In the genomic region with DNA sequence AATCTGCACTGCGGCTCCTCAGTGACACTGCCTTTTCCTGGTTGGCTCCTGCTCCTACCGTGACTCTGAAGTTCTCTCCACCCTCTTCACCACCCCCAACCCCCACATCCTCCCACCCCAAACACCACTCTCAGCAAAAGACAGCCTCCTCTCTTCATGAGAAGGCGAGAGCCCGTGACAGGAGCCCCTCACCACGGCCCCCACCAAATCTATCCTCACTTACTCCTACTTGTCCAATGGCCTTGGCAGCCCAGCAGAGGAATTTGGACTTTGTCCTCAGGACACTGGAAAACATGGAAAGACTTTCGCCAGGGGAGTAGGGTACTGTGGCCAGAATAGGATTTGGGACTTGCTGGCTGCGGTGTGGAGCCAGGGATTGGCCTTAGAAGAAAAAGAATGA, we compare ENCODE assay signal across 1 cellular context.
TF ChIP-seq lines count a peak whose summit lies in the region.

No MANE protein-coding gene starts in this region.

TF ChIP-seq in HepG2, 621 proteins besides CTCF, POLR2A, EP300 and RAD21 (continues in another document):
- no peak for TF ChIP-seq ARNT (IDR thresholded peaks at IDR 0.05)
- TF ChIP-seq ZNF337 (CRISPR knock-in tag; IDR thresholded peaks at IDR 0.05; ENCODE audit: borderline replicate concordance, low read depth), result peak; percentile 46; the same call in 1 of the 2 replicates
- no peak for TF ChIP-seq SNAI1 (CRISPR knock-in tag; IDR thresholded peaks at IDR 0.05; ENCODE audit: borderline replicate concordance)
- TF ChIP-seq ZFP36L1 (CRISPR knock-in tag; IDR thresholded peaks at IDR 0.05), result no peak
- TF ChIP-seq ZNF547 (CRISPR knock-in tag; IDR thresholded peaks at IDR 0.05), result 0 out of 2 replicates have a peak, but pooled peaks have one; percentile 40
- TF ChIP-seq ARID2 (CRISPR knock-in tag; IDR thresholded peaks at IDR 0.05; ENCODE audit: borderline replicate concordance), result no peak
- TF ChIP-seq MIXL1 (CRISPR knock-in tag; IDR thresholded peaks at IDR 0.05), result peak; percentile 30; the same call in 1 of the 2 replicates
- no peak for TF ChIP-seq SAFB2 (CRISPR knock-in tag; IDR thresholded peaks at IDR 0.05; ENCODE audit: borderline replicate concordance, low read depth)
- TF ChIP-seq HDAC6 (IDR thresholded peaks at IDR 0.05; ENCODE audit: low read depth, low read length), result no peak
- no peak for TF ChIP-seq ZZZ3 (CRISPR knock-in tag; IDR thresholded peaks at IDR 0.05; ENCODE audit: borderline replicate concordance)
- TF ChIP-seq, protein P1, sequence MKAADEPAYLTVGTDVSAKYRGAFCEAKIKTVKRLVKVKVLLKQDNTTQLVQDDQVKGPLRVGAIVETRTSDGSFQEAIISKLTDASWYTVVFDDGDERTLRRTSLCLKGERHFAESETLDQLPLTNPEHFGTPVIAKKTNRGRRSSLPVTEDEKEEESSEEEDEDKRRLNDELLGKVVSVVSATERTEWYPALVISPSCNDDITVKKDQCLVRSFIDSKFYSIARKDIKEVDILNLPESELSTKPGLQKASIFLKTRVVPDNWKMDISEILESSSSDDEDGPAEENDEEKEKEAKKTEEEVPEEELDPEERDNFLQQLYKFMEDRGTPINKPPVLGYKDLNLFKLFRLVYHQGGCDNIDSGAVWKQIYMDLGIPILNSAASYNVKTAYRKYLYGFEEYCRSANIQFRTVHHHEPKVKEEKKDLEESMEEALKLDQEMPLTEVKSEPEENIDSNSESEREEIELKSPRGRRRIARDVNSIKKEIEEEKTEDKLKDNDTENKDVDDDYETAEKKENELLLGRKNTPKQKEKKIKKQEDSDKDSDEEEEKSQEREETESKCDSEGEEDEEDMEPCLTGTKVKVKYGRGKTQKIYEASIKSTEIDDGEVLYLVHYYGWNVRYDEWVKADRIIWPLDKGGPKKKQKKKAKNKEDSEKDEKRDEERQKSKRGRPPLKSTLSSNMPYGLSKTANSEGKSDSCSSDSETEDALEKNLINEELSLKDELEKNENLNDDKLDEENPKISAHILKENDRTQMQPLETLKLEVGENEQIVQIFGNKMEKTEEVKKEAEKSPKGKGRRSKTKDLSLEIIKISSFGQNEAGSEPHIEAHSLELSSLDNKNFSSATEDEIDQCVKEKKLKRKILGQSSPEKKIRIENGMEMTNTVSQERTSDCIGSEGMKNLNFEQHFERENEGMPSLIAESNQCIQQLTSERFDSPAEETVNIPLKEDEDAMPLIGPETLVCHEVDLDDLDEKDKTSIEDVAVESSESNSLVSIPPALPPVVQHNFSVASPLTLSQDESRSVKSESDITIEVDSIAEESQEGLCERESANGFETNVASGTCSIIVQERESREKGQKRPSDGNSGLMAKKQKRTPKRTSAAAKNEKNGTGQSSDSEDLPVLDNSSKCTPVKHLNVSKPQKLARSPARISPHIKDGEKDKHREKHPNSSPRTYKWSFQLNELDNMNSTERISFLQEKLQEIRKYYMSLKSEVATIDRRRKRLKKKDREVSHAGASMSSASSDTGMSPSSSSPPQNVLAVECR (CRISPR knock-in tag; IDR thresholded peaks at IDR 0.05; ENCODE audit: borderline replicate concordance), result peak; percentile 15; the same call in 1 of the 2 replicates
- TF ChIP-seq, protein P2, sequence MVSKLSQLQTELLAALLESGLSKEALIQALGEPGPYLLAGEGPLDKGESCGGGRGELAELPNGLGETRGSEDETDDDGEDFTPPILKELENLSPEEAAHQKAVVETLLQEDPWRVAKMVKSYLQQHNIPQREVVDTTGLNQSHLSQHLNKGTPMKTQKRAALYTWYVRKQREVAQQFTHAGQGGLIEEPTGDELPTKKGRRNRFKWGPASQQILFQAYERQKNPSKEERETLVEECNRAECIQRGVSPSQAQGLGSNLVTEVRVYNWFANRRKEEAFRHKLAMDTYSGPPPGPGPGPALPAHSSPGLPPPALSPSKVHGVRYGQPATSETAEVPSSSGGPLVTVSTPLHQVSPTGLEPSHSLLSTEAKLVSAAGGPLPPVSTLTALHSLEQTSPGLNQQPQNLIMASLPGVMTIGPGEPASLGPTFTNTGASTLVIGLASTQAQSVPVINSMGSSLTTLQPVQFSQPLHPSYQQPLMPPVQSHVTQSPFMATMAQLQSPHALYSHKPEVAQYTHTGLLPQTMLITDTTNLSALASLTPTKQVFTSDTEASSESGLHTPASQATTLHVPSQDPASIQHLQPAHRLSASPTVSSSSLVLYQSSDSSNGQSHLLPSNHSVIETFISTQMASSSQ (IDR thresholded peaks at IDR 0.05; ENCODE audit: low read depth), result no peak
- TF ChIP-seq, protein P2 (CRISPR knock-in tag; IDR thresholded peaks at IDR 0.05; ENCODE audit: borderline replicate concordance), result no peak
- TF ChIP-seq ZNF644 (CRISPR knock-in tag; IDR thresholded peaks at IDR 0.05; ENCODE audit: low read depth), result peak; percentile 82
- TF ChIP-seq THYN1 (CRISPR knock-in tag; IDR thresholded peaks at IDR 0.05; ENCODE audit: borderline replicate concordance, low read depth), result no peak
- TF ChIP-seq ZNF615 (CRISPR knock-in tag; IDR thresholded peaks at IDR 0.05; ENCODE audit: borderline replicate concordance), result no peak
- TF ChIP-seq EHMT2 (IDR thresholded peaks at IDR 0.05; ENCODE audit: borderline replicate concordance, low read depth, low read length), result no peak
- TF ChIP-seq LCORL (IDR thresholded peaks at IDR 0.05), result no peak
- TF ChIP-seq LCORL (CRISPR knock-in tag; IDR thresholded peaks at IDR 0.05), result peak; percentile 84
- no peak for TF ChIP-seq ZSCAN29 (CRISPR knock-in tag; conservative IDR thresholded peaks at IDR 0.05)
- TF ChIP-seq ZNF83 (CRISPR knock-in tag; IDR thresholded peaks at IDR 0.05; ENCODE audit: borderline replicate concordance), result no peak
- TF ChIP-seq ASH2L (IDR thresholded peaks at IDR 0.05; ENCODE audit: insufficient read length, low read depth, low read length), result peak; percentile 51
- TF ChIP-seq, protein P3, sequence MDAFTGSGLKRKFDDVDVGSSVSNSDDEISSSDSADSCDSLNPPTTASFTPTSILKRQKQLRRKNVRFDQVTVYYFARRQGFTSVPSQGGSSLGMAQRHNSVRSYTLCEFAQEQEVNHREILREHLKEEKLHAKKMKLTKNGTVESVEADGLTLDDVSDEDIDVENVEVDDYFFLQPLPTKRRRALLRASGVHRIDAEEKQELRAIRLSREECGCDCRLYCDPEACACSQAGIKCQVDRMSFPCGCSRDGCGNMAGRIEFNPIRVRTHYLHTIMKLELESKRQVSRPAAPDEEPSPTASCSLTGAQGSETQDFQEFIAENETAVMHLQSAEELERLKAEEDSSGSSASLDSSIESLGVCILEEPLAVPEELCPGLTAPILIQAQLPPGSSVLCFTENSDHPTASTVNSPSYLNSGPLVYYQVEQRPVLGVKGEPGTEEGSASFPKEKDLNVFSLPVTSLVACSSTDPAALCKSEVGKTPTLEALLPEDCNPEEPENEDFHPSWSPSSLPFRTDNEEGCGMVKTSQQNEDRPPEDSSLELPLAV (CRISPR knock-in tag; conservative IDR thresholded peaks at IDR 0.05; ENCODE audit: low read depth), result no peak
- no peak for TF ChIP-seq PHF20 (CRISPR knock-in tag; IDR thresholded peaks at IDR 0.05)
- TF ChIP-seq KDM2A (CRISPR knock-in tag; IDR thresholded peaks at IDR 0.05; ENCODE audit: borderline replicate concordance, low read depth), result no peak
- TF ChIP-seq CHCHD3 (CRISPR knock-in tag; IDR thresholded peaks at IDR 0.05), result no peak
- TF ChIP-seq SALL1 (CRISPR knock-in tag; IDR thresholded peaks at IDR 0.05), result peak; percentile 62
- TF ChIP-seq, protein P4, sequence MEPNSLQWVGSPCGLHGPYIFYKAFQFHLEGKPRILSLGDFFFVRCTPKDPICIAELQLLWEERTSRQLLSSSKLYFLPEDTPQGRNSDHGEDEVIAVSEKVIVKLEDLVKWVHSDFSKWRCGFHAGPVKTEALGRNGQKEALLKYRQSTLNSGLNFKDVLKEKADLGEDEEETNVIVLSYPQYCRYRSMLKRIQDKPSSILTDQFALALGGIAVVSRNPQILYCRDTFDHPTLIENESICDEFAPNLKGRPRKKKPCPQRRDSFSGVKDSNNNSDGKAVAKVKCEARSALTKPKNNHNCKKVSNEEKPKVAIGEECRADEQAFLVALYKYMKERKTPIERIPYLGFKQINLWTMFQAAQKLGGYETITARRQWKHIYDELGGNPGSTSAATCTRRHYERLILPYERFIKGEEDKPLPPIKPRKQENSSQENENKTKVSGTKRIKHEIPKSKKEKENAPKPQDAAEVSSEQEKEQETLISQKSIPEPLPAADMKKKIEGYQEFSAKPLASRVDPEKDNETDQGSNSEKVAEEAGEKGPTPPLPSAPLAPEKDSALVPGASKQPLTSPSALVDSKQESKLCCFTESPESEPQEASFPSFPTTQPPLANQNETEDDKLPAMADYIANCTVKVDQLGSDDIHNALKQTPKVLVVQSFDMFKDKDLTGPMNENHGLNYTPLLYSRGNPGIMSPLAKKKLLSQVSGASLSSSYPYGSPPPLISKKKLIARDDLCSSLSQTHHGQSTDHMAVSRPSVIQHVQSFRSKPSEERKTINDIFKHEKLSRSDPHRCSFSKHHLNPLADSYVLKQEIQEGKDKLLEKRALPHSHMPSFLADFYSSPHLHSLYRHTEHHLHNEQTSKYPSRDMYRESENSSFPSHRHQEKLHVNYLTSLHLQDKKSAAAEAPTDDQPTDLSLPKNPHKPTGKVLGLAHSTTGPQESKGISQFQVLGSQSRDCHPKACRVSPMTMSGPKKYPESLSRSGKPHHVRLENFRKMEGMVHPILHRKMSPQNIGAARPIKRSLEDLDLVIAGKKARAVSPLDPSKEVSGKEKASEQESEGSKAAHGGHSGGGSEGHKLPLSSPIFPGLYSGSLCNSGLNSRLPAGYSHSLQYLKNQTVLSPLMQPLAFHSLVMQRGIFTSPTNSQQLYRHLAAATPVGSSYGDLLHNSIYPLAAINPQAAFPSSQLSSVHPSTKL (CRISPR knock-in tag; IDR thresholded peaks at IDR 0.05), result peak; percentile 60
- TF ChIP-seq ERF (CRISPR knock-in tag; IDR thresholded peaks at IDR 0.05), result 0 out of 2 replicates have a peak, but pooled peaks have one; percentile 24
- peak; percentile 57; the same call in 1 of the 2 replicates for TF ChIP-seq HMG20A (CRISPR knock-in tag; IDR thresholded peaks at IDR 0.05; ENCODE audit: borderline replicate concordance)
- TF ChIP-seq TMF1 (CRISPR knock-in tag; IDR thresholded peaks at IDR 0.05; ENCODE audit: low read depth), result no peak
- TF ChIP-seq, protein P5, sequence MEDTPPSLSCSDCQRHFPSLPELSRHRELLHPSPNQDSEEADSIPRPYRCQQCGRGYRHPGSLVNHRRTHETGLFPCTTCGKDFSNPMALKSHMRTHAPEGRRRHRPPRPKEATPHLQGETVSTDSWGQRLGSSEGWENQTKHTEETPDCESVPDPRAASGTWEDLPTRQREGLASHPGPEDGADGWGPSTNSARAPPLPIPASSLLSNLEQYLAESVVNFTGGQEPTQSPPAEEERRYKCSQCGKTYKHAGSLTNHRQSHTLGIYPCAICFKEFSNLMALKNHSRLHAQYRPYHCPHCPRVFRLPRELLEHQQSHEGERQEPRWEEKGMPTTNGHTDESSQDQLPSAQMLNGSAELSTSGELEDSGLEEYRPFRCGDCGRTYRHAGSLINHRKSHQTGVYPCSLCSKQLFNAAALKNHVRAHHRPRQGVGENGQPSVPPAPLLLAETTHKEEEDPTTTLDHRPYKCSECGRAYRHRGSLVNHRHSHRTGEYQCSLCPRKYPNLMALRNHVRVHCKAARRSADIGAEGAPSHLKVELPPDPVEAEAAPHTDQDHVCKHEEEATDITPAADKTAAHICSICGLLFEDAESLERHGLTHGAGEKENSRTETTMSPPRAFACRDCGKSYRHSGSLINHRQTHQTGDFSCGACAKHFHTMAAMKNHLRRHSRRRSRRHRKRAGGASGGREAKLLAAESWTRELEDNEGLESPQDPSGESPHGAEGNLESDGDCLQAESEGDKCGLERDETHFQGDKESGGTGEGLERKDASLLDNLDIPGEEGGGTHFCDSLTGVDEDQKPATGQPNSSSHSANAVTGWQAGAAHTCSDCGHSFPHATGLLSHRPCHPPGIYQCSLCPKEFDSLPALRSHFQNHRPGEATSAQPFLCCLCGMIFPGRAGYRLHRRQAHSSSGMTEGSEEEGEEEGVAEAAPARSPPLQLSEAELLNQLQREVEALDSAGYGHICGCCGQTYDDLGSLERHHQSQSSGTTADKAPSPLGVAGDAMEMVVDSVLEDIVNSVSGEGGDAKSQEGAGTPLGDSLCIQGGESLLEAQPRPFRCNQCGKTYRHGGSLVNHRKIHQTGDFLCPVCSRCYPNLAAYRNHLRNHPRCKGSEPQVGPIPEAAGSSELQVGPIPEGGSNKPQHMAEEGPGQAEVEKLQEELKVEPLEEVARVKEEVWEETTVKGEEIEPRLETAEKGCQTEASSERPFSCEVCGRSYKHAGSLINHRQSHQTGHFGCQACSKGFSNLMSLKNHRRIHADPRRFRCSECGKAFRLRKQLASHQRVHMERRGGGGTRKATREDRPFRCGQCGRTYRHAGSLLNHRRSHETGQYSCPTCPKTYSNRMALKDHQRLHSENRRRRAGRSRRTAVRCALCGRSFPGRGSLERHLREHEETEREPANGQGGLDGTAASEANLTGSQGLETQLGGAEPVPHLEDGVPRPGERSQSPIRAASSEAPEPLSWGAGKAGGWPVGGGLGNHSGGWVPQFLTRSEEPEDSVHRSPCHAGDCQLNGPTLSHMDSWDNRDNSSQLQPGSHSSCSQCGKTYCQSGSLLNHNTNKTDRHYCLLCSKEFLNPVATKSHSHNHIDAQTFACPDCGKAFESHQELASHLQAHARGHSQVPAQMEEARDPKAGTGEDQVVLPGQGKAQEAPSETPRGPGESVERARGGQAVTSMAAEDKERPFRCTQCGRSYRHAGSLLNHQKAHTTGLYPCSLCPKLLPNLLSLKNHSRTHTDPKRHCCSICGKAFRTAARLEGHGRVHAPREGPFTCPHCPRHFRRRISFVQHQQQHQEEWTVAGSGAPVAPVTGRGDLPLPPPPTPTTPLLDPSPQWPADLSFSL (CRISPR knock-in tag; IDR thresholded peaks at IDR 0.05), result no peak
- no peak for TF ChIP-seq MEF2D (CRISPR knock-in tag; IDR thresholded peaks at IDR 0.05)
- no peak for TF ChIP-seq MYC (CRISPR knock-in tag; IDR thresholded peaks at IDR 0.05; ENCODE audit: borderline replicate concordance)
- no peak for TF ChIP-seq RBAK (CRISPR knock-in tag; IDR thresholded peaks at IDR 0.05)
- TF ChIP-seq RARA (CRISPR knock-in tag; IDR thresholded peaks at IDR 0.05), result peak; percentile 26; the same call in 1 of the 2 replicates
- TF ChIP-seq NR2F6 (IDR thresholded peaks at IDR 0.05), result no peak
- 0 out of 2 replicates have a peak, but pooled peaks have one; percentile 19 for TF ChIP-seq NR2F6 (CRISPR knock-in tag; IDR thresholded peaks at IDR 0.05)
- TF ChIP-seq BCL6 (CRISPR knock-in tag; IDR thresholded peaks at IDR 0.05), result peak; percentile 67
- no peak for TF ChIP-seq HOXA9 (CRISPR knock-in tag; IDR thresholded peaks at IDR 0.05; ENCODE audit: borderline replicate concordance)
- TF ChIP-seq KLF11 (CRISPR knock-in tag; IDR thresholded peaks at IDR 0.05), result no peak
